Comparison of ENCODE assay signal across 10 cellular contexts in the genomic region with DNA sequence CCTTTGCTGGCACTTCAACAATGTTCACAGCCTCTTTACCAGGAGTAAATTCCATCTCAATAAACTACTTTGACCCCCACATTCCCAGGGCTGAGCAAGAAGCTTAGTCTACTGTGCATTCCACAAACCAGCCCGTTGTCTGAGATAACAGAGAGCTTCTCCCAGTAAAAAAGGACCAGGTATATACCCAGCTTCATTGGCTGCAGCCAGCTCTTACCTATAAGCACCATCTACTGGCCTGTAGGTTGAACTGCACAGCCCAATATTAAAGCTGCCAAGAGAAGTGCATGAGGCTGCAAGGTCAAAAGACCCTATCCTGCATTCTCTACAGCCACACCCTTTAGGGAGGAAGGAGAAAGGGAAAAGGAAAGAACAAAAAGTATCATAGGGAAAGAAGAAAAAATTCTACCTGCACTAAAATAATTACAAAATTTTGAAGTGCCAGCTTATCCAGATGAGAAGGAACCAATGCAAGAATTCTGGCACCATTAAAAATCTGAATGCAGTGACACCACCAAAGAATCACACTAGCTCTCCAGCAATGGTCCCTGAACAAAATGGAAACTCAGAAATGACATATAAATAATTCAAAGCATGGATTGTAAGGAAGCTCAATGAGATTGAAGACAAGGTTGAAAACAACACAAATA. TPM values are rescaled to one million over a fixed set of nuclear protein-coding genes. Genes with fewer than 3 reads are reported as not detected.
A peak's percentile ranks its signal among the peaks of the same experiment; 100 is the strongest.
DNase-seq lines count a peak whose midpoint lies in the region; ATAC-seq and TF ChIP-seq lines count a peak whose summit lies in the region.
"Had no signal": no experiment of that assay in that cellular context is flagged by ENCODE, and none has a peak within 500 bp of the region (broad histone marks: within the 10 kb centered on the region; RNA-seq: fewer than 3 reads in every experiment).

No MANE protein-coding gene starts in this region.

- no peaks in the 10 kb centered on the region for H3K36me3 Mint-ChIP-seq in activated naive CD4-positive, alpha-beta T cell treated with anti-CD3 and anti-CD28 coated beads for 36 hours (ENCODE audit: low read depth)
- H3K36me3 Mint-ChIP-seq: IgD-negative memory B cell, memory B cell had no signal

- H3K9me3 Mint-ChIP-seq in activated naive CD4-positive, alpha-beta T cell treated with anti-CD3 and anti-CD28 coated beads for 36 hours, result peaks cover 4% of the 10 kb centered on the region
- H3K9me3 Mint-ChIP-seq: IgD-negative memory B cell, memory B cell had no signal

- no peak overlapping the region for H2AFZ ChIP-seq in MM.1S (ENCODE audit: low read length)

- no peak overlapping the region for H3K9ac ChIP-seq in MM.1S (ENCODE audit: low read length)

- CTCF ChIA-PET in AG04450 (lab: Charles Lee), result interaction anchor here (0.6 to 2.3 kb wide), 16 partner anchors 9 to 195 kb away, joined by 3 to 18 read pairs (median 4); partner anchors contain the start of genes HSPA4L and INTU
- CTCF ChIA-PET in activated naive CD4-positive, alpha-beta T cell treated with anti-CD3 and anti-CD28 coated beads for 36 hours (lab: Charles Lee), result interaction anchor here (0.6 to 1.4 kb wide), 7 partner anchors 9 to 583 kb away, joined by 3 to 7 read pairs (median 3); no protein-coding TSS in a partner anchor

- peaks cover 7% of the 10 kb centered on the region for H3K27me3 Mint-ChIP-seq in activated naive CD4-positive, alpha-beta T cell treated with anti-CD3 and anti-CD28 coated beads for 36 hours (ENCODE audit: low read depth)
- H3K27me3 Mint-ChIP-seq: IgD-negative memory B cell had no signal

- in situ Hi-C loops in GM13977 (cut with MboI; ENCODE audit: low pct_unique_long_range_greater_than_20kb, low sequenced_read_pairs, unreplicated experiment), result no loop called here

- H3K4me2 ChIP-seq in MM.1S (ENCODE audit: low read depth, low read length), result no peak overlapping the region

- no peaks in the 10 kb centered on the region for H3K27me3 ChIP-seq in AG04450 (ENCODE audit: control insufficient read depth, insufficient read depth, low read length)
- no peaks in the 10 kb centered on the region for H3K27me3 ChIP-seq in MM.1S (replicated peaks; ENCODE audit: insufficient read depth, low read length)

- DNase-seq in AG04450 (ENCODE audit: low read depth, low spot score) (no peak), GM13977 (ENCODE audit: low spot score) (peak; percentile 36), MM.1S (peak; percentile 50), iPS DF 19.7 (ENCODE audit: low read depth, low spot score) (peak; percentile 64), retina (no peak)
- no peak for DNase-seq in activated naive CD4-positive, alpha-beta T cell treated with anti-CD3 and anti-CD28 coated beads for 36 hours

- POLR2A ChIA-PET in AG04450 (lab: Yijun Ruan, JAX), result no interaction called here

- peak; percentile 84 for TF ChIP-seq CTCF in AG04450 (IDR thresholded peaks at IDR 0.05; ENCODE audit: low read depth, low read length)
- peak; percentile 76 for TF ChIP-seq CTCF in GM13977 (IDR thresholded peaks at IDR 0.05; ENCODE audit: extremely low read depth, insufficient read depth, missing control alignments)
- peak; percentile 80 for TF ChIP-seq CTCF in MM.1S (IDR thresholded peaks at IDR 0.05; ENCODE audit: low read length)
- peak; percentile 69 for TF ChIP-seq CTCF in WI38 (IDR thresholded peaks at IDR 0.05; ENCODE audit: low read depth, low read length)

- H3K4me1 ChIP-seq in MM.1S (ENCODE audit: low read length), result no peaks in the 10 kb centered on the region

- H4K20me1 ChIP-seq in MM.1S (ENCODE audit: insufficient read depth, low read length), result no peaks in the 10 kb centered on the region

- no peaks in the 10 kb centered on the region for H3K4me1 Mint-ChIP-seq in activated naive CD4-positive, alpha-beta T cell treated with anti-CD3 and anti-CD28 coated beads for 36 hours (ENCODE audit: low read depth)
- H3K4me1 Mint-ChIP-seq: IgD-negative memory B cell, memory B cell had no signal

- H3K79me2 ChIP-seq in MM.1S (ENCODE audit: low read length), result no peaks in the 10 kb centered on the region

- H3K36me3 ChIP-seq in MM.1S (replicated peaks; ENCODE audit: insufficient read depth, low read length), result no peaks in the 10 kb centered on the region

- no peaks in the 10 kb centered on the region for H3F3A ChIP-seq in MM.1S (ENCODE audit: insufficient read depth, low read length)

- H3K27ac ChIP-seq in AG04450 (ENCODE audit: low read depth, low read length), result no peak overlapping the region
- no peak overlapping the region for H3K27ac ChIP-seq in MM.1S (ENCODE audit: low read length)

- intact Hi-C loops in activated naive CD4-positive, alpha-beta T cell treated with anti-CD3 and anti-CD28 coated beads for 36 hours (cut with micrococcal nuclease), result no loop called here

- no peaks in the 10 kb centered on the region for H3K9me2 ChIP-seq in MM.1S (replicated peaks; ENCODE audit: insufficient read depth, low read length)

- ATAC-seq in HG02623 (IDR thresholded peaks at IDR 0.05; ENCODE audit: unreplicated experiment), result peak; percentile 99

- H3K4me3 Mint-ChIP-seq in activated naive CD4-positive, alpha-beta T cell treated with anti-CD3 and anti-CD28 coated beads for 36 hours, result no peak overlapping the region
- H3K4me3 Mint-ChIP-seq: IgD-negative memory B cell, memory B cell had no signal

- H3K9me3 ChIP-seq in AG04450 (ENCODE audit: control insufficient read depth, insufficient read depth, low read length) (no peaks in the 10 kb centered on the region), MM.1S (replicated peaks; ENCODE audit: insufficient read depth, low read length) (no peaks in the 10 kb centered on the region)

- H3K27ac Mint-ChIP-seq in activated naive CD4-positive, alpha-beta T cell treated with anti-CD3 and anti-CD28 coated beads for 36 hours, result no peak overlapping the region
- H3K27ac Mint-ChIP-seq: IgD-negative memory B cell, memory B cell had no signal

- H3K4me3 ChIP-seq in AG04450 (ENCODE audit: low read depth, low read length) (no peak overlapping the region), MM.1S (ENCODE audit: low read length) (no peak overlapping the region), WI38 (ENCODE audit: low read depth, low read length) (no peak overlapping the region)

RNA-seq across cellular contexts. Expression of gene INTU, which starts 45.7 kb away (rescaled TPM):
- polyA plus RNA-seq in AG04450 (2011; rRNA removed), result 7.8 and 11.1 TPM in 2 replicates
- polyA minus RNA-seq in AG04450 (2011; rRNA and poly(A)+ RNA removed), result 10.9 and 18.0 TPM in 2 replicates
- total RNA-seq in activated naive CD4-positive, alpha-beta T cell treated with anti-CD3 and anti-CD28 coated beads for 36 hours, result under 1 TPM; 0.12 to 0.52 TPM

Comparison
In these comparisons a context has a peak if more than half of its experiments do, and no peak if none do; other contexts are left out.
1. DNase-seq: peak in GM13977 (single experiment), MM.1S (single experiment) and iPS DF 19.7 (single experiment); none in AG04450 (single experiment), retina (single experiment) and activated naive CD4-positive, alpha-beta T cell treated with anti-CD3 and anti-CD28 coated beads for 36 hours (single experiment).
2. Peak in every context shown above with its lines, with median percentiles within 50 percentile points of each other: CTCF ChIP-seq.